Comparison of ENCODE assay signal across 6 cellular contexts in the genomic region with DNA sequence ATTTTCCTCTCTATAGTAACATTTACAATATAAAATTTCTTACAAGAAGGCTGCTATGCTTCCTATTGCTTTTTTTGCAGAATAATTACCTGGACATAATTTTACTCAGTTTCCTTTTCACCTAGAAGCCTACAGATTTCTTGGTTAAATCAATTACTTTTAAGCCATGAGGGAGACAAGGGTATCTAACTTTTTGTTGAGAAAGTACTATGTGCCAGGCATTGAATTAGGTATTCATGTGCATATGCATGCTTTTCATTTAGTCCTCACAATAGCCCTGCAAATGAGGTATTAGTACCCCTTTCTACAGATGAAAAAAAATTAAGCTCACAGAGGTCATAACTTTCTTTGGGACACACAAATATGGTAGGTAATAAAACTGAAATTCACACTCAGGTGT. TPM values are rescaled to one million over a fixed set of nuclear protein-coding genes. Genes with fewer than 3 reads are reported as not detected.
"Had no signal": no experiment of that assay in that cellular context is flagged by ENCODE, and none has a peak within 500 bp of the region (broad histone marks: within the 10 kb centered on the region; RNA-seq: fewer than 3 reads in every experiment).

No MANE protein-coding gene starts in this region.

- DNase-seq: KG1 had no signal

- ATAC-seq: HepG2, K562 had no signal

- H3K4me3 ChIP-seq: K562 had no signal

- H3K27ac ChIP-seq: HL-60 had no signal

RNA-seq across cellular contexts. Expression of a gene that starts 57.6 kb away (rescaled TPM):
- total RNA-seq: HT-29, HT1080, K562 had no signal
